9 cellular contexts compared by ENCODE assay signal in the genomic region with DNA sequence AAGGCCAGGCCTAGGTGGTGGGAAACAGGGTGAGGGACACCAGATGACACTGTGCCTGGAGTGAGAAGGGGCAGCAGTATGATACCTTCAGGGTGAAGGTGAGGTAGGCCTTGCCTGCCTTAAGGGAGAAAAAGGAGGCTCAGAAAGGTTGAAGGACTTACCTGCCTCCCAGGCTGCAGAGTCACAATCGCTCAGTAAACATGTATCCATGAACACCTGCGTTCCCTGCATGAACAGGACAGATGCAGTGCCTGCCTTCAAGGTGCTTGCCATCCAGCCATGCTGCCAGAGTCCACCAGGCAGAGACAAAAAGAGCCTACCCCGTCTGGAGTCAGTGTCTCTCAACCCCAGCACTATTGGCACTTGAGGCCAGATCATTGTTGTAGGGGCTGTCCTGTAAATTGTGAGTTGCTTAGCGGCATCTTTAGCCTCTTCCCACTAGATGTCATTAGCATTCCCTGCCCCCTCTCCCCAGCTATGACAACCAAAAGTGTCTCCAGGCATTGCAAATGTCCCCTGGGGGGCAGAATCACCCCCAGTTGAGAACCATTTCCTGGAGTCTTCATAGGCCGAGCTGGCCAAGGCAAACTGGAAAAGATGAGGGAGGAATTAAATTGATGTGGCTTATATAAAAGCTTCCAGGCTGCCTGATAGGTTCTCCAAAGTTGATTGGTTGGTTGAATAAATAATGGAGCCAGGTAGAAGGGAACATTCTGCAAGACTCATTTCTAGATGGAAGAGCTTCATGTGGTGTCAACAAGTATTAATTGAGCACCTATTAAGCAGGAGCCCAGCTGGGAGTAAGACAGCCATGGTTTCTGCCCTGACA. TPM values are rescaled to one million over a fixed set of nuclear protein-coding genes. Genes with fewer than 3 reads are reported as not detected.
DNase-seq lines count a peak whose midpoint lies in the region; ATAC-seq, FAIRE-seq and TF ChIP-seq lines count a peak whose summit lies in the region.
"Had no signal": no experiment of that assay in that cellular context is flagged by ENCODE, and none has a peak within 500 bp of the region (broad histone marks: within the 10 kb centered on the region; RNA-seq: fewer than 3 reads in every experiment).

No MANE protein-coding gene starts in this region.

- BruUV-seq in PC-3 (replicated peaks; lab: Mats Ljungman, UMichigan) = TSS peak; percentile 28

- H2AFZ ChIP-seq in PC-3 (ENCODE audit: low read length) = no peak overlapping the region
- H2AFZ ChIP-seq in H1 (ENCODE audit: low read length) = no peak overlapping the region

- H3K79me2 ChIP-seq in PC-3 (ENCODE audit: low read length) (no peaks in the 10 kb centered on the region), H1 (ENCODE audit: control insufficient read depth in 1 of 2, insufficient read depth in 2 of 2, low read length in 2 of 2) (no peaks in the 10 kb centered on the region)

- H3K9me2 ChIP-seq in PC-3 (replicated peaks; ENCODE audit: low read length) = no peaks in the 10 kb centered on the region

- peak overlapping the region; percentile 87 for H3K4me2 ChIP-seq in PC-3 (ENCODE audit: low read length)
- H3K4me2 ChIP-seq in H1 (ENCODE audit: insufficient read depth in 1 of 2, low read depth in 2 of 2, low read length in 2 of 2) = peak overlapping the region; percentile 56 to 77

- H3K36me3 ChIP-seq in GM06990 (ENCODE audit: control insufficient read depth, insufficient read depth, low read length) = peaks cover 2% of the 10 kb centered on the region; the same call in 1 of the 2 replicates
- H3K36me3 ChIP-seq in PC-3 (ENCODE audit: low read depth, low read length) = no peaks in the 10 kb centered on the region
- H3K36me3 ChIP-seq in H1 (ENCODE audit: control insufficient read depth in 2 of 4, insufficient read depth in 4 of 4, low read length in 3 of 4) = no peaks in the 10 kb centered on the region
- peaks cover 0 to 2% of the 10 kb centered on the region in 2 donors for H3K36me3 ChIP-seq in psoas muscle (ENCODE audit: insufficient read depth in 1 of 2, low read depth in 1 of 2)

- no peak overlapping the region for H3K4ac ChIP-seq in H1 (replicated peaks; ENCODE audit: insufficient read length, low read depth, low read length)

- H3K27me3 ChIP-seq in GM06990 (replicated peaks; ENCODE audit: control insufficient read depth, insufficient read depth, low read length) = no peaks in the 10 kb centered on the region
- no peaks in the 10 kb centered on the region for H3K27me3 ChIP-seq in PC-3 (ENCODE audit: low read length)
- H3K27me3 ChIP-seq in H1 (replicated peaks in 1 of 4; ENCODE audit: control insufficient read depth in 3 of 4, extremely low read depth in 1 of 4, insufficient read depth in 3 of 4, low read length in 3 of 4) = no peaks in the 10 kb centered on the region; a peak in 1 of 7 replicates
- H3K27me3 ChIP-seq in psoas muscle (ENCODE audit: insufficient read depth in 3 of 3, low read length in 2 of 3) = no peaks in the 10 kb centered on the region

- no peak overlapping the region for H4K8ac ChIP-seq in H1 (ENCODE audit: extremely low read depth, insufficient read depth, low read length)

- H3K79me1 ChIP-seq in H1 (ENCODE audit: low read depth, low read length) = peaks cover 8% of the 10 kb centered on the region; the same call in 1 of the 2 replicates

- TF ChIP-seq POLR2A in H1 (IDR thresholded peaks at IDR 0.05; ENCODE audit: control extremely low read depth in 1 of 2, low read depth in 2 of 2, low read length in 2 of 2) = no peak

- H2BK15ac ChIP-seq in H1 (ENCODE audit: low read length) = peak overlapping the region; percentile 61; the same call in 1 of the 2 replicates

- H3K23me2 ChIP-seq in H1 (ENCODE audit: low read depth, low read length) = peaks cover 4% of the 10 kb centered on the region; the same call in 1 of the 2 replicates

- DNase-seq in GM06990 (ENCODE audit: extremely low read depth, insufficient read length) (no peak), PC-3 (no peak), H1 (ENCODE audit: low read depth in 1 of 2, low spot score in 2 of 2) (no peak), psoas muscle (no peak), posterior vena cava (ENCODE audit: low spot score) (no peak)
- DNase-seq: HCEC 1CT had no signal

- H2BK5ac ChIP-seq in H1 (ENCODE audit: low read depth, low read length) = no peak overlapping the region

- no peak overlapping the region for H2BK120ac ChIP-seq in H1 (replicated peaks; ENCODE audit: low read depth, low read length)

- H4K20me1 ChIP-seq in PC-3 (ENCODE audit: low read length) = no peaks in the 10 kb centered on the region
- peaks cover 0 to 11% of the 10 kb centered on the region in 2 experiments for H4K20me1 ChIP-seq in H1 (replicated peaks in 1 of 2; ENCODE audit: control insufficient read depth in 1 of 2, insufficient read depth in 2 of 2, low read length in 2 of 2)

- no peak overlapping the region for H4K5ac ChIP-seq in H1 (ENCODE audit: insufficient read length, low read depth, low read length)

- no peak overlapping the region for H2AK5ac ChIP-seq in H1 (ENCODE audit: low read depth, low read length)

- ATAC-seq in PC-3 (no peak), psoas muscle (no peak), GM18520 (IDR thresholded peaks at IDR 0.05; ENCODE audit: unreplicated experiment) (no peak), HG02970 (IDR thresholded peaks at IDR 0.05; ENCODE audit: low FRiP score, unreplicated experiment) (no peak)

- H3K27ac ChIP-seq in PC-3 (ENCODE audit: low read length) (no peak overlapping the region), H1 (ENCODE audit: low read depth, low read length) (no peak overlapping the region), psoas muscle (no peak overlapping the region)

- H3K9ac ChIP-seq in PC-3 (ENCODE audit: low read length) = no peak overlapping the region
- H3K9ac ChIP-seq in H1 (replicated peaks in 1 of 4; ENCODE audit: extremely low read depth in 1 of 4, low read depth in 3 of 4, low read length in 3 of 4) = no peak overlapping the region

- intact Hi-C loops in PC-3 (cut with micrococcal nuclease) (no loop called here), psoas muscle (cut with DNase I) (no loop called here), posterior vena cava (cut with DNase I) (no loop called here)

- H3K56ac ChIP-seq in H1 (replicated peaks; ENCODE audit: insufficient read length, low read depth, low read length) = no peak overlapping the region

- H4K91ac ChIP-seq in H1 (replicated peaks; ENCODE audit: insufficient read length, low read length) = no peak overlapping the region

- H3K4me1 ChIP-seq in PC-3 (ENCODE audit: insufficient read depth, low read length) = peaks cover 12% of the 10 kb centered on the region
- H3K4me1 ChIP-seq in H1 (replicated peaks in 1 of 4; ENCODE audit: control insufficient read depth in 3 of 4, insufficient read depth in 4 of 4, low read length in 3 of 4) = peaks cover 5 to 12% (median 9%) of the 10 kb centered on the region in 4 experiments
- H3K4me1 ChIP-seq in psoas muscle = peaks cover 21% of the 10 kb centered on the region

- TF ChIP-seq CTCF in GM06990 (IDR thresholded peaks at IDR 0.05; ENCODE audit: insufficient read depth, low read length, poor library complexity, severe bottlenecking) (no peak), PC-3 (conservative IDR thresholded peaks at IDR 0.05; ENCODE audit: low read depth, low read length) (no peak), H1 (IDR thresholded peaks at IDR 0.05; ENCODE audit: control extremely low read depth in 1 of 3, insufficient read depth in 1 of 3, low read depth in 1 of 3, low read length in 3 of 3) (no peak), psoas muscle (IDR thresholded peaks at IDR 0.05) (no peak)

- H3K4me3 ChIP-seq in GM06990 (replicated peaks; ENCODE audit: low read depth, low read length) (peak overlapping the region; percentile 85), PC-3 (ENCODE audit: low read length) (peak overlapping the region; percentile 72; the same call in 1 of the 2 replicates), H1 (ENCODE audit: extremely low read depth in 1 of 4, insufficient read depth in 2 of 4, low read depth in 3 of 4, low read length in 4 of 4) (peak overlapping the region in 1 of 4 experiments; percentile 98; a peak in 1 of 8 replicates), psoas muscle (peak overlapping the region; percentile 100)

- H3K14ac ChIP-seq in H1 (ENCODE audit: insufficient read length) = no peak overlapping the region

- no peak overlapping the region; the same call in 1 of the 2 replicates for H3K18ac ChIP-seq in H1 (ENCODE audit: extremely low read depth, low read length)

- peak overlapping the region; percentile 69; the same call in 1 of the 2 replicates for H2BK12ac ChIP-seq in H1 (ENCODE audit: low read depth, low read length)

- WGBS in H1 (ENCODE audit: extremely low coverage in 1 of 2, insufficient coverage in 1 of 2, insufficient read length in 1 of 2, insufficient replicate concordance in 2 of 2, low coverage in 1 of 2, low lambda C conversion rate in 2 of 2, missing lambda C conversion rate in 1 of 2), 2 experiments = 75% methylated on average over 5 of the region's 5 CpGs; no CpG with 5 or more reads in 1 of the 2 experiments
- 71 to 76% (median 73%) methylated on average over 5 of the region's 5 CpGs for WGBS in psoas muscle, 3 donors

- FAIRE-seq in H1 (lab: Jason Lieb, UNC) = no peak

- H3K23ac ChIP-seq in H1 (ENCODE audit: insufficient read length) = no peak overlapping the region

- H2BK20ac ChIP-seq in H1 (ENCODE audit: low read length) = 0 out of 2 replicates have a peak overlapping the region, but pooled peaks have one; percentile 48

- TF ChIP-seq RAD21 in H1 (IDR thresholded peaks at IDR 0.05 in 1 of 2, conservative IDR thresholded peaks at IDR 0.05 in 1 of 2; ENCODE audit: low read depth in 2 of 2, low read length in 2 of 2) = no peak

- CTCF ChIA-PET in PC-3 (lab: Charles Lee) = no interaction called here
- CTCF ChIA-PET in H1 (lab: Charles Lee; ENCODE audit: partially characterized antibody) = interaction anchor here (0.9 to 2.1 kb wide), 5 partner anchors 9 to 77 kb away, joined by 3 to 8 read pairs (median 4); a partner anchor contains a TSS

- POLR2A ChIA-PET in PC-3 (lab: Charles Lee; ENCODE audit: unreplicated experiment) (no interaction called here), H1 (lab: Charles Lee; ENCODE audit: partially characterized antibody) (interaction anchor here (1.1 kb wide), 1 partner anchor 9 kb away, joined by 3 read pairs; no protein-coding TSS in a partner anchor)

- no peak for TF ChIP-seq EP300 in H1 (IDR thresholded peaks at IDR 0.05; ENCODE audit: borderline replicate concordance in 1 of 2, low read depth in 2 of 2, low read length in 2 of 2)

- no peaks in the 10 kb centered on the region for H3F3A ChIP-seq in PC-3 (ENCODE audit: low read length, unreplicated experiment)

- H3K9me3 ChIP-seq in PC-3 (ENCODE audit: low read length) = no peaks in the 10 kb centered on the region
- no peaks in the 10 kb centered on the region for H3K9me3 ChIP-seq in H1 (ENCODE audit: insufficient read depth in 2 of 2, low read depth in 1 of 2, low read length in 1 of 2)
- no peaks in the 10 kb centered on the region for H3K9me3 ChIP-seq in psoas muscle

RNA-seq across cellular contexts. Expression of a gene that starts 1.7 kb away (rescaled TPM):
- total RNA-seq in PC-3 (2014; rRNA removed) (11.2 and 13.0 TPM in 2 replicates), psoas muscle (10 to 100 TPM; 18.6 to 22.2 (median 19.5) TPM), posterior vena cava (10 to 100 TPM; 16.9 to 21.5 TPM)
- 15.9 and 18.3 TPM in 2 replicates for total RNA-seq in H1 (2021; fragmentation: NEBNext Ultra II Directional; extraction: Animal tissue kit (Norgen Biotek cat#: 25700))
- polyA plus RNA-seq in H1 (2011; rRNA removed) (4.9 and 9.2 TPM in 2 replicates), psoas muscle (10 to 100 TPM; 10.7 to 35.1 (median 16.0) TPM)
- 8.4 TPM for polyA plus RNA-seq in H1 (2011; cell fraction: cytosol; rRNA removed)
- 30.4 TPM for polyA plus RNA-seq in H1 (2011; cell fraction: nucleus; rRNA removed)
- 10.2 to 16.6 TPM (median 13.2 TPM) in 4 replicates for polyA plus RNA-seq in H1 (2012, experiment 1 of 2)
- polyA plus RNA-seq in H1 (2012, experiment 2 of 2) = 6.7 TPM
- 8.6 TPM for polyA plus RNA-seq in H1 (2013, experiment 1 of 2)
- polyA plus RNA-seq in H1 (2013, experiment 2 of 2) = 7.6 TPM
- polyA minus RNA-seq in H1 (2011; rRNA and poly(A)+ RNA removed) = 6.4 and 8.4 TPM in 2 replicates
- polyA minus RNA-seq in H1 (2011; cell fraction: cytosol; rRNA and poly(A)+ RNA removed) = 11.9 TPM
- 18.3 TPM for polyA minus RNA-seq in H1 (2011; cell fraction: nucleus; rRNA and poly(A)+ RNA removed)

RNA-seq across cellular contexts. Expression of a gene that starts 25.2 kb away (rescaled TPM):
- total RNA-seq in PC-3 (2014; rRNA removed) (0.15 and 0.17 TPM in 2 replicates), psoas muscle (not detected), posterior vena cava (not detected)
- total RNA-seq in H1 (2021; fragmentation: NEBNext Ultra II Directional; extraction: Animal tissue kit (Norgen Biotek cat#: 25700)) = not detected in 2 replicates
- polyA plus RNA-seq in H1 (2011; rRNA removed) (0.24 and 0.26 TPM in 2 replicates), psoas muscle (under 1 TPM in 1 of 3 donors, not detected in 2; 0.06 TPM)
- 0.22 TPM for polyA plus RNA-seq in H1 (2011; cell fraction: cytosol; rRNA removed)
- polyA plus RNA-seq in H1 (2011; cell fraction: nucleus; rRNA removed) = 0.13 TPM
- 0.25 to 0.59 TPM (median 0.46 TPM) in 3 of 4 replicates, not detected in the other for polyA plus RNA-seq in H1 (2012, experiment 1 of 2)
- polyA plus RNA-seq in H1 (2012, experiment 2 of 2) = 0.10 TPM
- 0.28 TPM for polyA plus RNA-seq in H1 (2013, experiment 1 of 2)
- polyA plus RNA-seq in H1 (2013, experiment 2 of 2) = 0.18 TPM
- not detected in 2 replicates for polyA minus RNA-seq in H1 (2011; rRNA and poly(A)+ RNA removed)
- polyA minus RNA-seq in H1 (2011; cell fraction: cytosol; rRNA and poly(A)+ RNA removed) = not detected
- polyA minus RNA-seq in H1 (2011; cell fraction: nucleus; rRNA and poly(A)+ RNA removed) = 0.30 TPM
- total RNA-seq: activated CD8-positive, alpha-beta memory T cell treated with anti-CD3 and anti-CD28 coated beads for 36 hours had no signal

RNA-seq across cellular contexts. Expression of a gene that starts 33.5 kb away (rescaled TPM):
- total RNA-seq in PC-3 (2014; rRNA removed) (not detected in 2 replicates), psoas muscle (not detected), posterior vena cava (under 1 TPM in 1 of 2 donors, not detected in 1; 0.42 TPM)
- 0.63 and 1.9 TPM in 2 replicates for total RNA-seq in H1 (2021; fragmentation: NEBNext Ultra II Directional; extraction: Animal tissue kit (Norgen Biotek cat#: 25700))
- polyA plus RNA-seq in H1 (2011; rRNA removed) (2.1 and 4.6 TPM in 2 replicates), psoas muscle (under 1 TPM in 1 of 3 donors, not detected in 2; 0.04 TPM)
- polyA plus RNA-seq in H1 (2011; cell fraction: cytosol; rRNA removed) = 2.6 TPM
- polyA plus RNA-seq in H1 (2011; cell fraction: nucleus; rRNA removed) = 3.3 TPM
- 1.2 to 2.1 TPM (median 1.7 TPM) in 4 replicates for polyA plus RNA-seq in H1 (2012, experiment 1 of 2)
- 1.0 TPM for polyA plus RNA-seq in H1 (2012, experiment 2 of 2)
- polyA plus RNA-seq in H1 (2013, experiment 1 of 2) = 0.87 TPM
- 0.81 TPM for polyA plus RNA-seq in H1 (2013, experiment 2 of 2)
- polyA minus RNA-seq in H1 (2011; rRNA and poly(A)+ RNA removed) = 0.28 and 0.66 TPM in 2 replicates
- polyA minus RNA-seq in H1 (2011; cell fraction: cytosol; rRNA and poly(A)+ RNA removed) = 2.8 TPM
- polyA minus RNA-seq in H1 (2011; cell fraction: nucleus; rRNA and poly(A)+ RNA removed) = 1.2 TPM
- total RNA-seq: activated CD8-positive, alpha-beta memory T cell treated with anti-CD3 and anti-CD28 coated beads for 36 hours had no signal
